20 cellular contexts compared by ENCODE assay signal in the genomic region with DNA sequence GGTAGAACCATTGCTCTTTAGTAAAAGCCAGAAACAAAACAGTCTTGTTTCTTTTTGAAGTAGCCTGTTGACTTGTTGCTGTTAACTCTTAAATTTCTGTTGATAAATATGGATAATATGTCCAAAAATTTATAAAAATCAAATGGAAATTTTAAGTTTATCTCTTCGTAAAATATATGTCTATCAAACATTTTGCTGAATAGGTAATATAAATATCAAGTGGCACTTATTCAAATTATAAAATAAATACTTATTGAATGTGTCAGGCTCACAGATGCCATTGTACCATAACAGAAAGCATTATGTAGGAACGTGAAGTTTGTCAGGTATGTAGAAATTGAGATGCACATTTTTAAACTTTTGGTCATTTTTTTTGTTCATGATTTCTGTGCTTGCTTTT.
DNase-seq lines count a peak whose midpoint lies in the region; ATAC-seq and TF ChIP-seq lines count a peak whose summit lies in the region.
"Had no signal": no experiment of that assay in that cellular context is flagged by ENCODE, and none has a peak within 500 bp of the region (broad histone marks: within the 10 kb centered on the region; RNA-seq: fewer than 3 reads in every experiment).

No MANE protein-coding gene starts in this region.

- no peak overlapping the region for H3K9ac ChIP-seq in BLaER1 treated with 17β-estradiol and CSF1 and Interleukin-3, amounts not matched to agents 10 nM and 100 nM
- H3K9ac ChIP-seq in SK-N-MC (ENCODE audit: insufficient read length) = no peak overlapping the region

- no peak for TF ChIP-seq POLR2A in gastrocnemius medialis (IDR thresholded peaks at IDR 0.05)

- DNase-seq in SK-N-MC (ENCODE audit: low read depth, low spot score) (no peak), epithelial cell of prostate (ENCODE audit: low read depth, low spot score) (no peak), gastrocnemius medialis (no peak), AG08395 (ENCODE audit: low spot score) (no peak), NK-92 (lab: John Stamatoyannopoulos, UW; ENCODE audit: unreplicated experiment) (no peak), Right ventricle myocardium inferior (ENCODE audit: missing footprints) (no peak)
- DNase-seq: AML-193; Calu3; CD4-positive, alpha-beta T cell; DMS53; H7; IMR-90; NCI-H1417 treated with DMSO at 0.1 percent for 48 hours; NCI-H2029; NCI-H2171; NCI-H446; NCI-H748 treated with DMSO at 0.1 percent for 48 hours; SHP77 had no signal

- H3K27ac ChIP-seq in BLaER1 treated with 17β-estradiol and CSF1 and Interleukin-3, amounts not matched to agents 10 nM and 100 nM = no peak overlapping the region
- H3K27ac ChIP-seq in SK-N-MC (peak overlapping the region; percentile 2; the same call in 1 of the 2 replicates), epithelial cell of prostate (peak overlapping the region; percentile 12), gastrocnemius medialis (peak overlapping the region in 3 of 4 donors; percentile 60 to 80 (median 72))

- ATAC-seq in gastrocnemius medialis = no peak
- ATAC-seq in Right ventricle myocardium inferior = no peak
- ATAC-seq: SK-N-SH treated with all-trans-retinoic acid at 6 μM for 48 hours had no signal

- peaks cover 28 to 96% (median 88%) of the 10 kb centered on the region in 11 experiments for H4K20me1 ChIP-seq in BLaER1 treated with 17β-estradiol and CSF1 and Interleukin-3, amounts not matched to agents 10 nM and 100 nM

- H3K27me3 ChIP-seq in BLaER1 treated with 17β-estradiol and CSF1 and Interleukin-3, amounts not matched to agents 10 nM and 100 nM = no peaks in the 10 kb centered on the region
- no peaks in the 10 kb centered on the region for H3K27me3 ChIP-seq in gastrocnemius medialis

- H3K4me2 ChIP-seq in BLaER1 treated with 17β-estradiol and CSF1 and Interleukin-3, amounts not matched to agents 10 nM and 100 nM = peak overlapping the region in 8 of 11 experiments; percentile 1 to 60 (median 42); a peak in 11 of 22 replicates

- intact Hi-C loops in gastrocnemius medialis (cut with DNase I; ENCODE audit: low total_unique reads) = no loop called here
- intact Hi-C loops in Right ventricle myocardium inferior (cut with DNase I) = no loop called here

- no peak overlapping the region for H3K4me3 ChIP-seq in BLaER1 treated with 17β-estradiol and CSF1 and Interleukin-3, amounts not matched to agents 10 nM and 100 nM
- H3K4me3 ChIP-seq in SK-N-MC = peak overlapping the region; percentile 7; the same call in 1 of the 2 replicates
- no peak overlapping the region for H3K4me3 ChIP-seq in gastrocnemius medialis

- TF ChIP-seq CTCF in gastrocnemius medialis (IDR thresholded peaks at IDR 0.05 in 4 of 5, conservative IDR thresholded peaks at IDR 0.05 in 1 of 5) = no peak

- H3K36me3 ChIP-seq in BLaER1 treated with 17β-estradiol and CSF1 and Interleukin-3, amounts not matched to agents 10 nM and 100 nM = peaks cover 0 to 22% (median 6%) of the 10 kb centered on the region in 11 experiments; a peak in 9 of 22 replicates
- H3K36me3 ChIP-seq in SK-N-MC (ENCODE audit: insufficient read depth, low read length) (no peaks in the 10 kb centered on the region), gastrocnemius medialis (no peaks in the 10 kb centered on the region)

- in situ Hi-C loops in gastrocnemius medialis (cut with MboI; ENCODE audit: low sequenced_read_pairs in 4 of 4) = no loop called here

- no peaks in the 10 kb centered on the region for H3K9me3 ChIP-seq in BLaER1 treated with 17β-estradiol and CSF1 and Interleukin-3, amounts not matched to agents 10 nM and 100 nM (replicated peaks in 1 of 11)
- H3K9me3 ChIP-seq in SK-N-MC (ENCODE audit: low read depth, low read length) (no peaks in the 10 kb centered on the region), gastrocnemius medialis (no peaks in the 10 kb centered on the region)

- peaks cover 26 to 54% (median 36%) of the 10 kb centered on the region in 10 experiments for H3K4me1 ChIP-seq in BLaER1 treated with 17β-estradiol and CSF1 and Interleukin-3, amounts not matched to agents 10 nM and 100 nM
- peaks cover 56 to 65% of the 10 kb centered on the region in 2 donors for H3K4me1 ChIP-seq in gastrocnemius medialis

Comparison
In these comparisons a context has a peak if more than half of its experiments do, and no peak if none do; other contexts are left out.
1. H3K27ac ChIP-seq: peak in SK-N-MC (single experiment), epithelial cell of prostate (single experiment) and gastrocnemius medialis (3 of 4); none in BLaER1 treated with 17β-estradiol and CSF1 and Interleukin-3, amounts not matched to agents 10 nM and 100 nM (0 of 11).